Comparison of ENCODE assay signal across 9 cellular contexts in genomic region chr3:14431928-14432834, GRCh38. TPM values are rescaled to one million over a fixed set of nuclear protein-coding genes. Genes with fewer than 3 reads are reported as not detected.
DNase-seq lines count a peak whose midpoint lies in the region; ATAC-seq and TF ChIP-seq lines count a peak whose summit lies in the region.
"Had no signal": no experiment of that assay in that cellular context is flagged by ENCODE, and none has a peak within 500 bp of the region (broad histone marks: within the 10 kb centered on the region; RNA-seq: fewer than 3 reads in every experiment).

No MANE protein-coding gene starts in this region.

- H4K20me1 ChIP-seq in PC-9 (ENCODE audit: insufficient read depth) (no peaks in the 10 kb centered on the region; the same call in 1 of the 2 replicates), fibroblast of lung (ENCODE audit: control insufficient read depth, extremely low read depth, insufficient read depth, low read length) (no peaks in the 10 kb centered on the region)

- H3K79me2 ChIP-seq in PC-9 (ENCODE audit: low read depth) (peaks cover 92% of the 10 kb centered on the region), fibroblast of lung (ENCODE audit: control insufficient read depth, insufficient read depth, low read length) (no peaks in the 10 kb centered on the region)

- no peak overlapping the region for H4K8ac ChIP-seq in neuronal stem cell (ENCODE audit: low read depth, low read length)

- peaks cover 89% of the 10 kb centered on the region for H3K4me1 Mint-ChIP-seq in activated T-cell treated with anti-CD3 and anti-CD28 coated beads, Interleukin-2, amount 50 U/mL, for 4 hours (ENCODE audit: low read depth)

- in situ Hi-C loops in GM18951 (cut with MboI; ENCODE audit: low sequenced_read_pairs, unreplicated experiment) = no loop called here

- H3K14ac ChIP-seq in neuronal stem cell (ENCODE audit: low read length) = no peak overlapping the region

- H3K27me3 Mint-ChIP-seq in activated T-cell treated with anti-CD3 and anti-CD28 coated beads, Interleukin-2, amount 50 U/mL, for 4 hours (ENCODE audit: low read depth) = no peaks in the 10 kb centered on the region

- peak; percentile 77 for ATAC-seq in HG03108 (IDR thresholded peaks at IDR 0.05; ENCODE audit: unreplicated experiment)
- peak; percentile 92 for ATAC-seq in activated T-cell treated with anti-CD3 and anti-CD28 coated beads, Interleukin-2, amount 50 U/mL, for 4 hours

- H3K36me3 ChIP-seq in PC-9 (ENCODE audit: low read depth) (no peaks in the 10 kb centered on the region; the same call in 1 of the 2 replicates), fibroblast of lung (ENCODE audit: control insufficient read depth, insufficient read depth, low read length) (no peaks in the 10 kb centered on the region), neuronal stem cell (replicated peaks in 1 of 2; ENCODE audit: control insufficient read depth in 2 of 2, insufficient read depth in 2 of 2, low read length in 2 of 2) (no peaks in the 10 kb centered on the region)
- H3K36me3 ChIP-seq: HAP-1 had no signal

- CTCF ChIA-PET in AG04450 (lab: Charles Lee) (interaction anchor here (0.9 to 1.5 kb wide), 2 partner anchors 171 to 229 kb away, joined by 3 to 5 read pairs; no protein-coding TSS in a partner anchor), PC-9 (lab: Charles Lee) (interaction anchor here (0.6 to 1.4 kb wide), 2 partner anchors 26 to 435 kb away, joined by 3 to 4 read pairs; no protein-coding TSS in a partner anchor)

- no peak for TF ChIP-seq CTCF in AG04450 (IDR thresholded peaks at IDR 0.05; ENCODE audit: low read depth, low read length)
- TF ChIP-seq CTCF in PC-9 (conservative IDR thresholded peaks at IDR 0.05) = no peak
- TF ChIP-seq CTCF in fibroblast of lung (conservative IDR thresholded peaks at IDR 0.05 in 1 of 2, IDR thresholded peaks at IDR 0.05 in 1 of 2; ENCODE audit: low read depth in 1 of 2, low read length in 2 of 2) = no peak

- H2AFZ ChIP-seq in PC-9 (no peak overlapping the region), fibroblast of lung (ENCODE audit: low read length) (no peak overlapping the region), neuronal stem cell (ENCODE audit: low read length) (peak overlapping the region; percentile 36)

- no peak overlapping the region for H3K4ac ChIP-seq in neuronal stem cell (ENCODE audit: low read length)

- H3K23ac ChIP-seq in neuronal stem cell (ENCODE audit: low read depth, low read length, poor library complexity) = peak overlapping the region; percentile 45

- H2BK120ac ChIP-seq in neuronal stem cell (ENCODE audit: low read depth, low read length) = peak overlapping the region; percentile 48

- H3K9me3 ChIP-seq in AG04450 (ENCODE audit: control insufficient read depth, insufficient read depth, low read length) = no peaks in the 10 kb centered on the region
- H3K9me3 ChIP-seq in PC-9 (ENCODE audit: insufficient read depth, low read depth) = no peaks in the 10 kb centered on the region
- H3K9me3 ChIP-seq in fibroblast of lung (ENCODE audit: control insufficient read depth, insufficient read depth, low read depth, low read length) = no peaks in the 10 kb centered on the region
- no peaks in the 10 kb centered on the region for H3K9me3 ChIP-seq in neuronal stem cell (replicated peaks in 1 of 2; ENCODE audit: control insufficient read depth in 2 of 2, insufficient read depth in 1 of 2, low read depth in 1 of 2, low read length in 2 of 2)
- H3K9me3 ChIP-seq: HAP-1 had no signal

- no peak overlapping the region for H2BK5ac ChIP-seq in neuronal stem cell (ENCODE audit: low read length)

- BruUV-seq in PC-9 (replicated peaks; lab: Mats Ljungman, UMichigan) = no TSS peak

- POLR2A ChIA-PET in AG04450 (lab: Yijun Ruan, JAX) = interaction anchor here (1.0 to 2.3 kb wide), 2 partner anchors 21 to 30 kb away, joined by 3 to 12 read pairs; partner anchors contain the start of gene SLC6A6
- POLR2A ChIA-PET in PC-9 (lab: Charles Lee; ENCODE audit: unreplicated experiment) = interaction anchor here (0.6 to 0.7 kb wide), 3 partner anchors 115 to 222 kb away, joined by 3 to 7 read pairs (median 4); no protein-coding TSS in a partner anchor

- H3K27me3 ChIP-seq in AG04450 (ENCODE audit: control insufficient read depth, insufficient read depth, low read length) (no peaks in the 10 kb centered on the region), PC-9 (ENCODE audit: insufficient read depth, low read depth) (no peaks in the 10 kb centered on the region), fibroblast of lung (ENCODE audit: control insufficient read depth, insufficient read depth, low read length) (no peaks in the 10 kb centered on the region), neuronal stem cell (ENCODE audit: control insufficient read depth in 3 of 3, insufficient read depth in 3 of 3, low read depth in 1 of 3, low read length in 3 of 3) (no peaks in the 10 kb centered on the region)

- peak overlapping the region; percentile 14 for H2AK5ac ChIP-seq in neuronal stem cell (ENCODE audit: low read depth, low read length)

- no CpG with 5 or more reads among the region's 14 CpGs for WGBS in neuronal stem cell (ENCODE audit: extremely low coverage in 2 of 2, insufficient read length in 2 of 2, insufficient replicate concordance in 1 of 2), 2 donors

- intact Hi-C loops in PC-9 (cut with micrococcal nuclease; ENCODE audit: unreplicated experiment) = loop anchor here (1.0 to 5.0 kb wide), 5 partner anchors 21 to 207 kb away; partner anchors contain the start of gene SLC6A6

- H3K4me2 ChIP-seq in PC-9 = peak overlapping the region; percentile 66
- peak overlapping the region; percentile 64 for H3K4me2 ChIP-seq in fibroblast of lung (ENCODE audit: extremely low read depth, insufficient read depth, low read length)
- H3K4me2 ChIP-seq in neuronal stem cell (ENCODE audit: insufficient read depth, low read length, poor library complexity, severe bottlenecking) = no peak overlapping the region

- no peak overlapping the region for H2BK15ac ChIP-seq in neuronal stem cell (ENCODE audit: low read length)

- H3K4me1 ChIP-seq in PC-9 (replicated peaks; ENCODE audit: insufficient read depth) (peaks cover 88% of the 10 kb centered on the region), fibroblast of lung (ENCODE audit: control insufficient read depth, extremely low read depth, insufficient read depth, low read length) (peaks cover 26% of the 10 kb centered on the region), neuronal stem cell (ENCODE audit: control insufficient read depth in 2 of 2, insufficient read depth in 1 of 2, low read depth in 1 of 2, low read length in 2 of 2) (peaks cover 22 to 35% of the 10 kb centered on the region in 2 donors)

- TF ChIP-seq POLR2A in GM18951 (IDR thresholded peaks at IDR 0.05; ENCODE audit: extremely low read depth, insufficient read depth, insufficient read length) = peak; percentile 67

- no peaks in the 10 kb centered on the region for H3K36me3 Mint-ChIP-seq in activated T-cell treated with anti-CD3 and anti-CD28 coated beads, Interleukin-2, amount 50 U/mL, for 4 hours (ENCODE audit: insufficient read depth)

- peaks cover 2% of the 10 kb centered on the region for H3K79me1 ChIP-seq in neuronal stem cell (ENCODE audit: low read depth, low read length)

- no peaks in the 10 kb centered on the region for H3K9me3 Mint-ChIP-seq in activated T-cell treated with anti-CD3 and anti-CD28 coated beads, Interleukin-2, amount 50 U/mL, for 4 hours

- H3K9ac ChIP-seq in fibroblast of lung (ENCODE audit: insufficient read depth, low read length) = no peak overlapping the region
- H3K9ac ChIP-seq in neuronal stem cell (ENCODE audit: low read depth, low read length, poor library complexity) = no peak overlapping the region

- H2BK12ac ChIP-seq in neuronal stem cell (ENCODE audit: low read length) = no peak overlapping the region

- H3K18ac ChIP-seq in neuronal stem cell (ENCODE audit: low read length) = peak overlapping the region; percentile 59

- H3K4me3 Mint-ChIP-seq in activated T-cell treated with anti-CD3 and anti-CD28 coated beads, Interleukin-2, amount 50 U/mL, for 4 hours = peak overlapping the region; percentile 81

- peaks cover 61% of the 10 kb centered on the region for H3F3A ChIP-seq in PC-9 (ENCODE audit: insufficient read depth, low read depth)

- H3K27ac ChIP-seq in AG04450 (ENCODE audit: low read depth, low read length) (peak overlapping the region; percentile 52), PC-9 (peak overlapping the region; percentile 77), fibroblast of lung (ENCODE audit: insufficient read depth, low read length) (peak overlapping the region; percentile 61), neuronal stem cell (replicated peaks; ENCODE audit: low read length) (peak overlapping the region; percentile 8), substantia nigra (ENCODE audit: low read depth, low read length, poor library complexity, severe bottlenecking) (peak overlapping the region; percentile 94)

- no peaks in the 10 kb centered on the region for H3K9me2 ChIP-seq in PC-9 (ENCODE audit: insufficient read depth)

- H4K91ac ChIP-seq in neuronal stem cell (ENCODE audit: low read depth, low read length, poor library complexity) = no peak overlapping the region

- no peak overlapping the region for H3K4me3 ChIP-seq in AG04450 (ENCODE audit: low read depth, low read length)
- H3K4me3 ChIP-seq in PC-9 = no peak overlapping the region
- H3K4me3 ChIP-seq in fibroblast of lung (replicated peaks in 1 of 4; ENCODE audit: control extremely low read depth in 1 of 4, insufficient read depth in 1 of 4, low read depth in 3 of 4, low read length in 4 of 4) = no peak overlapping the region
- H3K4me3 ChIP-seq in neuronal stem cell (ENCODE audit: low read length in 2 of 2) = no peak overlapping the region
- H3K4me3 ChIP-seq: HAP-1 had no signal

- DNase-seq in AG04450 (ENCODE audit: low read depth, low spot score) (no peak), PC-9 (peak; percentile 92 to 94), fibroblast of lung (ENCODE audit: low read depth in 2 of 2) (peak; percentile 80 to 84), neuronal stem cell (ENCODE audit: low spot score) (no peak), substantia nigra (lab: John Stamatoyannopoulos, UW) (peak; percentile 29 to 94 (median 76))
- DNase-seq in activated T-cell treated with anti-CD3 and anti-CD28 coated beads, Interleukin-2, amount 50 U/mL, for 4 hours = peak; percentile 91

RNA-seq across cellular contexts. Expression of gene SLC6A6, which starts 29.8 kb away (rescaled TPM):
- polyA plus RNA-seq in AG04450 (2011; rRNA removed) (30.8 and 33.5 TPM in 2 replicates), fibroblast of lung (10.9 and 24.0 TPM in 2 replicates)
- polyA minus RNA-seq in AG04450 (2011; rRNA and poly(A)+ RNA removed) = 60.0 and 62.6 TPM in 2 replicates
- total RNA-seq in PC-9 (2021) (84.9 and 122 TPM in 2 replicates), fibroblast of lung (8.5 and 8.9 TPM in 2 replicates)
- total RNA-seq in activated T-cell treated with anti-CD3 and anti-CD28 coated beads, Interleukin-2, amount 50 U/mL, for 4 hours = 10 to 100 TPM; 47.6 to 54.2 (median 51.2) TPM
- polyA plus RNA-seq in fibroblast of lung (2012) = 6.6 and 17.4 TPM in 2 replicates
- polyA minus RNA-seq in fibroblast of lung (ENCODE audit: low replicate concordance) = 40.8 and 82.2 TPM in 2 replicates
- polyA plus RNA-seq in neuronal stem cell (2013, experiment 1 of 2) = 27.6 TPM
- polyA plus RNA-seq in neuronal stem cell (2013, experiment 2 of 2) = 30.3 TPM

Comparison
In these comparisons a context has a peak if more than half of its experiments do, and no peak if none do; other contexts are left out.
1. DNase-seq: peak in PC-9 (2 of 2), activated T-cell treated with anti-CD3 and anti-CD28 coated beads, Interleukin-2, amount 50 U/mL, for 4 hours (single experiment), fibroblast of lung (2 of 2) and substantia nigra (49 of 49); none in AG04450 (single experiment) and neuronal stem cell (single experiment).
2. H3K27ac ChIP-seq: peak in every context shown above with its lines; median percentile 94 in substantia nigra; 77 in PC-9; 61 in fibroblast of lung; 52 in AG04450; 8 in neuronal stem cell.